In genomic region chr9:136543830-136544548, GRCh38 we compare ENCODE assay signal across 8 cellular contexts. TPM values are rescaled to one million over a fixed set of nuclear protein-coding genes. Genes with fewer than 3 reads are reported as not detected.
A peak's percentile ranks its signal among the peaks of the same experiment; 100 is the strongest.
DNase-seq lines count a peak whose midpoint lies in the region; ATAC-seq and TF ChIP-seq lines count a peak whose summit lies in the region.

No MANE protein-coding gene starts in this region.

- H3K36me3 Mint-ChIP-seq in GM23338 (ENCODE audit: low read depth) = peaks cover 23% of the 10 kb centered on the region
- H3K36me3 Mint-ChIP-seq in activated CD8-positive, alpha-beta T cell treated with anti-CD3 and anti-CD28 coated beads, Interleukin-2, amount 10 ng/mL, durations not matched to agents 7 days and 5 days (ENCODE audit: low read depth) = peaks cover 41% of the 10 kb centered on the region

- no peak for TF ChIP-seq POLR2A in GM18505 (IDR thresholded peaks at IDR 0.05; ENCODE audit: borderline replicate concordance, extremely low read depth, insufficient read depth, insufficient read length)

- peaks cover 15% of the 10 kb centered on the region for H3K27me3 Mint-ChIP-seq in GM23338 (ENCODE audit: insufficient read depth, low read depth, poor library complexity)
- H3K27me3 Mint-ChIP-seq in activated CD8-positive, alpha-beta T cell treated with anti-CD3 and anti-CD28 coated beads, Interleukin-2, amount 10 ng/mL, durations not matched to agents 7 days and 5 days (ENCODE audit: low read depth) = no peaks in the 10 kb centered on the region

- H4K20me1 ChIP-seq in GM23338 (replicated peaks; ENCODE audit: insufficient read depth) = peaks cover 25% of the 10 kb centered on the region

- no peaks in the 10 kb centered on the region for H3K36me3 ChIP-seq in GM23338 (ENCODE audit: insufficient read depth)

- no peaks in the 10 kb centered on the region for H3F3A ChIP-seq in GM23338 (replicated peaks; ENCODE audit: low read depth)

- H3K4me1 ChIP-seq in GM23338 (ENCODE audit: insufficient read depth) = peaks cover 3% of the 10 kb centered on the region; the same call in 1 of the 2 replicates

- DNase-seq in GM23338 (ENCODE audit: low spot score) = no peak
- no peak for DNase-seq in activated CD8-positive, alpha-beta T cell treated with anti-CD3 and anti-CD28 coated beads, Interleukin-2, amount 10 ng/mL, durations not matched to agents 7 days and 5 days
- DNase-seq in hypothalamus (lab: John Stamatoyannopoulos, UW) = peak in 48 of 51 donors; percentile 26 to 93 (median 77)
- DNase-seq in retina = peak; percentile 86
- no peak for DNase-seq in EL
- DNase-seq in SKM-1 (lab: John Stamatoyannopoulos, UW; ENCODE audit: unreplicated experiment) = no peak
- DNase-seq in activated CD4-positive, alpha-beta T cell treated with anti-CD3 and anti-CD28 coated beads, Interleukin-2, amount 50 U/mL, for 4 hours = no peak

- CTCF ChIA-PET in activated CD8-positive, alpha-beta T cell treated with anti-CD3 and anti-CD28 coated beads, Interleukin-2, amount 10 ng/mL, durations not matched to agents 7 days and 5 days (lab: Charles Lee) = interaction anchor here (0.6 kb wide), 1 partner anchor 156 kb away, joined by 3 read pairs; no protein-coding TSS in a partner anchor

- peak overlapping the region; percentile 93 for H3K4me3 ChIP-seq in GM23338

- peaks cover 61% of the 10 kb centered on the region for H3K79me2 ChIP-seq in GM23338 (replicated peaks; ENCODE audit: insufficient read depth)

- ATAC-seq in GM23338 (no peak), GM18505 (IDR thresholded peaks at IDR 0.05; ENCODE audit: unreplicated experiment) (no peak)
- no peak for ATAC-seq in activated CD8-positive, alpha-beta T cell treated with anti-CD3 and anti-CD28 coated beads, Interleukin-2, amount 10 ng/mL, durations not matched to agents 7 days and 5 days

- no peak for TF ChIP-seq CTCF in GM23338 (conservative IDR thresholded peaks at IDR 0.05; ENCODE audit: low read depth in 2 of 2)

- H3K9me3 Mint-ChIP-seq in GM23338 = no peaks in the 10 kb centered on the region
- H3K9me3 Mint-ChIP-seq in activated CD8-positive, alpha-beta T cell treated with anti-CD3 and anti-CD28 coated beads, Interleukin-2, amount 10 ng/mL, durations not matched to agents 7 days and 5 days (ENCODE audit: insufficient read depth) = no peaks in the 10 kb centered on the region

- no peak overlapping the region for H3K27ac ChIP-seq in GM23338 (ENCODE audit: low read depth)

- H2AFZ ChIP-seq in GM23338 = no peak overlapping the region

- no peak overlapping the region for H3K27ac Mint-ChIP-seq in GM23338
- H3K27ac Mint-ChIP-seq in activated CD8-positive, alpha-beta T cell treated with anti-CD3 and anti-CD28 coated beads, Interleukin-2, amount 10 ng/mL, durations not matched to agents 7 days and 5 days = no peak overlapping the region

- H3K4me2 ChIP-seq in GM23338 = peak overlapping the region; percentile 94

- no peaks in the 10 kb centered on the region for H3K27me3 ChIP-seq in GM23338 (ENCODE audit: insufficient read depth)

- H3K9me2 ChIP-seq in GM23338 (ENCODE audit: insufficient read depth) = no peaks in the 10 kb centered on the region

- POLR2A ChIA-PET in activated CD8-positive, alpha-beta T cell treated with anti-CD3 and anti-CD28 coated beads, Interleukin-2, amount 10 ng/mL, durations not matched to agents 7 days and 5 days (lab: Charles Lee) = interaction anchor here (3.2 kb wide), 1 partner anchor 10 kb away, joined by 16 read pairs; no protein-coding TSS in a partner anchor

- peaks cover 61% of the 10 kb centered on the region for H3K4me1 Mint-ChIP-seq in GM23338
- H3K4me1 Mint-ChIP-seq in activated CD8-positive, alpha-beta T cell treated with anti-CD3 and anti-CD28 coated beads, Interleukin-2, amount 10 ng/mL, durations not matched to agents 7 days and 5 days (ENCODE audit: low read depth) = peaks cover 61% of the 10 kb centered on the region

- H3K4me3 Mint-ChIP-seq in GM23338 = peak overlapping the region; percentile 84
- H3K4me3 Mint-ChIP-seq in activated CD8-positive, alpha-beta T cell treated with anti-CD3 and anti-CD28 coated beads, Interleukin-2, amount 10 ng/mL, durations not matched to agents 7 days and 5 days = peak overlapping the region; percentile 92

TF ChIP-seq in GM23338, 12 proteins besides CTCF, POLR2A, EP300 and RAD21:
- no peak for TF ChIP-seq ETS1 (IDR thresholded peaks at IDR 0.05)
- TF ChIP-seq ZNF331 (CRISPR knock-in tag; IDR thresholded peaks at IDR 0.05; ENCODE audit: low read depth) = no peak
- no peak for TF ChIP-seq NANOG (IDR thresholded peaks at IDR 0.05; ENCODE audit: borderline replicate concordance)
- TF ChIP-seq POLR2AphosphoS5 (IDR thresholded peaks at IDR 0.05; ENCODE audit: low read depth) = no peak
- no peak for TF ChIP-seq EZH2 (IDR thresholded peaks at IDR 0.05; ENCODE audit: low read depth, unreplicated experiment)
- TF ChIP-seq JUNB (IDR thresholded peaks at IDR 0.05; ENCODE audit: unreplicated experiment) = no peak
- no peak for TF ChIP-seq REST (IDR thresholded peaks at IDR 0.05; ENCODE audit: unreplicated experiment)

RNA-seq across cellular contexts. Expression of gene NOTCH1, which starts 1.9 kb away (rescaled TPM):
- total RNA-seq in GM23338 (2014; rRNA removed; shearing (Covaris generic)) = 78.7 and 97.2 TPM in 2 replicates
- polyA plus RNA-seq in GM23338 (2016; fragmentation: Nextera tagmentation; extraction: Ambion mirVana) = 9.9 and 10.3 TPM in 2 replicates
- 10 to 100 TPM; 86.6 to 94.1 TPM for total RNA-seq in activated CD8-positive, alpha-beta T cell treated with anti-CD3 and anti-CD28 coated beads, Interleukin-2, amount 10 ng/mL, durations not matched to agents 7 days and 5 days

Comparison
In these comparisons a context has a peak if more than half of its experiments do, and no peak if none do; other contexts are left out.
1. DNase-seq: peak in hypothalamus (48 of 51) and retina (single experiment); none in GM23338 (single experiment), activated CD8-positive, alpha-beta T cell treated with anti-CD3 and anti-CD28 coated beads, Interleukin-2, amount 10 ng/mL, durations not matched to agents 7 days and 5 days (single experiment), EL (single experiment), SKM-1 (single experiment) and activated CD4-positive, alpha-beta T cell treated with anti-CD3 and anti-CD28 coated beads, Interleukin-2, amount 50 U/mL, for 4 hours (0 of 2).